In genomic region chr12:118148287-118148686, GRCh38 we compare ENCODE assay signal across 19 cellular contexts.
"Had no signal": no experiment of that assay in that cellular context is flagged by ENCODE, and none has a peak within 500 bp of the region (broad histone marks: within the 10 kb centered on the region; RNA-seq: fewer than 3 reads in every experiment).

No MANE protein-coding gene starts in this region.

- ATAC-seq: activated CD4-positive, alpha-beta T cell treated with anti-CD3 and anti-CD28 coated beads for 36 hours; activated T-cell treated with anti-CD3 and anti-CD28 coated beads, Interleukin-2, amount 50 U/mL, for 4 hours; sciatic nerve; T-cell; upper lobe of right lung had no signal

- H3K4me1 ChIP-seq: upper lobe of right lung had no signal

- H3K27ac ChIP-seq: brain microvascular endothelial cell, hepatocyte, SK-N-MC, thoracic aorta, upper lobe of right lung, VCaP had no signal

- H3K9me3 Mint-ChIP-seq: activated CD4-positive, alpha-beta memory T cell treated with anti-CD3 and anti-CD28 coated beads, Interleukin-2, amount 10 ng/mL, durations not matched to agents 7 days and 5 days; activated naive CD8-positive, alpha-beta T cell treated with anti-CD3 and anti-CD28 coated beads, Interleukin-2, amount 10 ng/mL, durations not matched to agents 7 days and 5 days; activated T-cell treated with anti-CD3 and anti-CD28 coated beads, Interleukin-2, amount 50 U/mL, for 4 hours; nephron; T-cell had no signal

- H3K27ac Mint-ChIP-seq: activated CD4-positive, alpha-beta memory T cell treated with anti-CD3 and anti-CD28 coated beads, Interleukin-2, amount 10 ng/mL, durations not matched to agents 7 days and 5 days; activated naive CD8-positive, alpha-beta T cell treated with anti-CD3 and anti-CD28 coated beads, Interleukin-2, amount 10 ng/mL, durations not matched to agents 7 days and 5 days; nephron; progenitor cell of endocrine pancreas had no signal

- H3K4me3 Mint-ChIP-seq: activated CD4-positive, alpha-beta memory T cell treated with anti-CD3 and anti-CD28 coated beads, Interleukin-2, amount 10 ng/mL, durations not matched to agents 7 days and 5 days; activated CD4-positive, alpha-beta T cell treated with anti-CD3 and anti-CD28 coated beads for 36 hours; activated naive CD8-positive, alpha-beta T cell treated with anti-CD3 and anti-CD28 coated beads, Interleukin-2, amount 10 ng/mL, durations not matched to agents 7 days and 5 days; activated T-cell treated with anti-CD3 and anti-CD28 coated beads, Interleukin-2, amount 50 U/mL, for 4 hours; nephron; T-cell had no signal

- H3K27me3 ChIP-seq: brain microvascular endothelial cell, hepatocyte, upper lobe of right lung had no signal

- H3K9me3 ChIP-seq: thoracic aorta, upper lobe of right lung had no signal

- H3K4me1 Mint-ChIP-seq: activated naive CD8-positive, alpha-beta T cell treated with anti-CD3 and anti-CD28 coated beads, Interleukin-2, amount 10 ng/mL, durations not matched to agents 7 days and 5 days; nephron had no signal

- DNase-seq: activated CD4-positive, alpha-beta memory T cell treated with anti-CD3 and anti-CD28 coated beads, Interleukin-2, amount 10 ng/mL, durations not matched to agents 7 days and 5 days; activated CD4-positive, alpha-beta T cell treated with anti-CD3 and anti-CD28 coated beads for 36 hours; activated gamma-delta T cell; activated naive CD8-positive, alpha-beta T cell treated with anti-CD3 and anti-CD28 coated beads, Interleukin-2, amount 10 ng/mL, durations not matched to agents 7 days and 5 days; activated T-cell treated with anti-CD3 and anti-CD28 coated beads, Interleukin-2, amount 50 U/mL, for 4 hours; anterior cingulate cortex; brain microvascular endothelial cell; erythroblast; mesendoderm; nucleus accumbens; T-cell; upper lobe of right lung had no signal

- H3K27me3 Mint-ChIP-seq: activated CD4-positive, alpha-beta memory T cell treated with anti-CD3 and anti-CD28 coated beads, Interleukin-2, amount 10 ng/mL, durations not matched to agents 7 days and 5 days; activated CD4-positive, alpha-beta T cell treated with anti-CD3 and anti-CD28 coated beads for 36 hours; activated naive CD8-positive, alpha-beta T cell treated with anti-CD3 and anti-CD28 coated beads, Interleukin-2, amount 10 ng/mL, durations not matched to agents 7 days and 5 days; progenitor cell of endocrine pancreas; T-cell had no signal

- H3K4me3 ChIP-seq: hepatocyte, SK-N-MC, thoracic aorta, upper lobe of right lung had no signal
